In the genomic region with DNA sequence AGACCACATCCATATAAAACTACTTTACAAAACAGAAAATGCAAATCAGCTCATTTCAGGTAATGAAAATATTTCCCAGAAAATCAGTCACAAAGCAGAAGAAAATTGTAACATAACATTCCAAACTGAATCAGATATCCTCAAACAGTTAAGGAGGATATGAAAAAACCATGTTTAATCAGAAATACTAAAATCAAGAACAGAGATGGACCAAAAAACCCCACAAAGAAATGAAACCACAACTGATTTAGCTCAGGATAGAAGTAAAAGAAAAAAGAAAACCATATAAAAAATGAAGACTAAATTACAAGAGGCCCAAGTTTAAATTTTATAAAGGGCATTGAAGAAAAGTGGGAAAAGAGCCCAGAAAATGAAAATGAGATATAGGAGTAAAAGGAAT, we compare ENCODE assay signal across 25 cellular contexts.
"Had no signal": no experiment of that assay in that cellular context is flagged by ENCODE, and none has a peak within 500 bp of the region (broad histone marks: within the 10 kb centered on the region; RNA-seq: fewer than 3 reads in every experiment).

No MANE protein-coding gene starts in this region.

- H3K27me3 Mint-ChIP-seq: activated CD4-positive, alpha-beta T cell treated with anti-CD3 and anti-CD28 coated beads, Interleukin-2, amount 10 ng/mL, durations not matched to agents 7 days and 5 days; activated naive CD8-positive, alpha-beta T cell treated with anti-CD3 and anti-CD28 coated beads, Interleukin-2, amount 10 ng/mL, durations not matched to agents 7 days and 5 days; dendritic cell treated with granulocyte-macrophage colony-stimulating factor and Interleukin-4, amounts not matched to agents 40 ng/mL and 50 ng/mL, for 4 days had no signal

- H3K4me3 Mint-ChIP-seq: activated CD4-positive, alpha-beta T cell treated with anti-CD3 and anti-CD28 coated beads, Interleukin-2, amount 10 ng/mL, durations not matched to agents 7 days and 5 days; activated CD8-positive, alpha-beta T cell treated with anti-CD3 and anti-CD28 coated beads, Interleukin-2, amount 10 ng/mL, durations not matched to agents 7 days and 5 days; activated naive CD8-positive, alpha-beta T cell treated with anti-CD3 and anti-CD28 coated beads, Interleukin-2, amount 10 ng/mL, durations not matched to agents 7 days and 5 days; dendritic cell treated with granulocyte-macrophage colony-stimulating factor and Interleukin-4, amounts not matched to agents 40 ng/mL and 50 ng/mL, for 4 days; immature natural killer cell; nephron had no signal

- ATAC-seq: activated CD4-positive, CD25-positive, alpha-beta regulatory T cell treated with anti-CD3 and anti-CD28 coated beads, Interleukin-2, amount 50 U/mL, for 24 hours; activated CD8-positive, alpha-beta T cell treated with anti-CD3 and anti-CD28 coated beads, Interleukin-2, amount 10 ng/mL, durations not matched to agents 7 days and 5 days; foreskin keratinocyte; pancreas; right cardiac atrium had no signal

- H3K4me3 ChIP-seq: cardiac muscle cell, hepatocyte, left ventricle myocardium inferior, pancreas, transverse colon, uterus had no signal

- DNase-seq: activated CD4-positive, alpha-beta T cell treated with anti-CD3 and anti-CD28 coated beads, Interleukin-2, amount 10 ng/mL, durations not matched to agents 7 days and 5 days; activated CD8-positive, alpha-beta T cell treated with anti-CD3 and anti-CD28 coated beads, Interleukin-2, amount 10 ng/mL, durations not matched to agents 7 days and 5 days; activated effector memory CD4-positive, alpha-beta T cell treated with anti-CD3 and anti-CD28 coated beads, Interleukin-2, amount 50 U/mL, for 16 hours; activated naive CD8-positive, alpha-beta T cell treated with anti-CD3 and anti-CD28 coated beads, Interleukin-2, amount 10 ng/mL, durations not matched to agents 7 days and 5 days; activated T-cell treated with anti-CD3 and anti-CD28 coated beads, Interleukin-2, amount 50 U/mL, for 48 hours; amygdala; effector memory CD4-positive, alpha-beta T cell; foreskin keratinocyte; glutamatergic neuron; immature natural killer cell; kidney glomerular epithelial cell; left ventricle myocardium inferior; midbrain; pancreas; right cardiac atrium; SK-N-SH; stimulated activated CD4-positive, alpha-beta T cell treated with anti-CD3 and anti-CD28 coated beads, Interleukin-4, amount 100 ng/mL, for 24 hours; transverse colon; uterus had no signal

- H3K9me3 Mint-ChIP-seq: activated CD4-positive, alpha-beta T cell treated with anti-CD3 and anti-CD28 coated beads, Interleukin-2, amount 10 ng/mL, durations not matched to agents 7 days and 5 days; activated naive CD8-positive, alpha-beta T cell treated with anti-CD3 and anti-CD28 coated beads, Interleukin-2, amount 10 ng/mL, durations not matched to agents 7 days and 5 days; dendritic cell treated with granulocyte-macrophage colony-stimulating factor and Interleukin-4, amounts not matched to agents 40 ng/mL and 50 ng/mL, for 4 days; immature natural killer cell; nephron had no signal

- H3K27ac ChIP-seq: cardiac muscle cell, foreskin keratinocyte, hepatocyte, left ventricle myocardium inferior, pancreas, transverse colon, uterus, VCaP had no signal

- H3K4me1 ChIP-seq: foreskin keratinocyte, pancreas, transverse colon, uterus had no signal

- H3K36me3 ChIP-seq: uterus had no signal

- H3K27me3 ChIP-seq: cardiac muscle cell, foreskin keratinocyte, hepatocyte, pancreas, transverse colon, uterus had no signal

- H3K9me3 ChIP-seq: left ventricle myocardium inferior, pancreas, SK-N-SH, transverse colon, uterus had no signal

- H3K27ac Mint-ChIP-seq: activated CD4-positive, alpha-beta T cell treated with anti-CD3 and anti-CD28 coated beads, Interleukin-2, amount 10 ng/mL, durations not matched to agents 7 days and 5 days; activated CD8-positive, alpha-beta T cell treated with anti-CD3 and anti-CD28 coated beads, Interleukin-2, amount 10 ng/mL, durations not matched to agents 7 days and 5 days; activated naive CD8-positive, alpha-beta T cell treated with anti-CD3 and anti-CD28 coated beads, Interleukin-2, amount 10 ng/mL, durations not matched to agents 7 days and 5 days; dendritic cell treated with granulocyte-macrophage colony-stimulating factor and Interleukin-4, amounts not matched to agents 40 ng/mL and 50 ng/mL, for 4 days; immature natural killer cell had no signal

- H3K4me1 Mint-ChIP-seq: immature natural killer cell, nephron had no signal
